ENCODE assay signal across 13 cellular contexts in genomic region chr2:160292225-160292624, GRCh38.
DNase-seq lines count a peak whose midpoint lies in the region; ATAC-seq and TF ChIP-seq lines count a peak whose summit lies in the region.
"Had no signal": no experiment of that assay in that cellular context is flagged by ENCODE, and none has a peak within 500 bp of the region (broad histone marks: within the 10 kb centered on the region; RNA-seq: fewer than 3 reads in every experiment).

No MANE protein-coding gene starts in this region.

- H4K20me1 ChIP-seq in PC-3 (ENCODE audit: low read length): no peaks in the 10 kb centered on the region

- ATAC-seq in PC-3 (peak; percentile 35; the same call in 1 of the 2 replicates), GM21717 (IDR thresholded peaks at IDR 0.05; ENCODE audit: unreplicated experiment) (no peak), HG03095 (IDR thresholded peaks at IDR 0.05; ENCODE audit: unreplicated experiment) (no peak), GM19463 (IDR thresholded peaks at IDR 0.05; ENCODE audit: unreplicated experiment) (no peak)

- TF ChIP-seq CTCF in PC-3 (conservative IDR thresholded peaks at IDR 0.05; ENCODE audit: low read depth, low read length) (peak; percentile 44; the same call in 1 of the 2 replicates), fibroblast of mammary gland (conservative IDR thresholded peaks at IDR 0.05; ENCODE audit: control insufficient read depth, insufficient read depth, low read depth, low read length) (peak; percentile 28), osteocyte (IDR thresholded peaks at IDR 0.05) (no peak)

- H3K79me2 ChIP-seq in PC-3 (ENCODE audit: low read length): no peaks in the 10 kb centered on the region

- intact Hi-C loops in PC-3 (cut with micrococcal nuclease): no loop called here

- H3K4me3 ChIP-seq in PC-3 (ENCODE audit: low read length) (no peak overlapping the region), fibroblast of mammary gland (ENCODE audit: control insufficient read depth, low read depth, low read length) (no peak overlapping the region)

- no peaks in the 10 kb centered on the region for H3K27me3 ChIP-seq in PC-3 (ENCODE audit: low read length)
- H3K27me3 ChIP-seq: neutrophil had no signal

- H3F3A ChIP-seq in PC-3 (ENCODE audit: low read length, unreplicated experiment): no peaks in the 10 kb centered on the region

- no peaks in the 10 kb centered on the region for H3K27me3 Mint-ChIP-seq in osteocyte (ENCODE audit: unreplicated experiment)

- POLR2A ChIA-PET in PC-3 (lab: Charles Lee; ENCODE audit: unreplicated experiment): no interaction called here

- H3K9me3 Mint-ChIP-seq in osteocyte (ENCODE audit: unreplicated experiment): no peaks in the 10 kb centered on the region

- no peak overlapping the region for H3K4me3 Mint-ChIP-seq in osteocyte (ENCODE audit: unreplicated experiment)

- peaks cover 24% of the 10 kb centered on the region for H3K4me1 ChIP-seq in PC-3 (ENCODE audit: insufficient read depth, low read length)

- peaks cover 86% of the 10 kb centered on the region for H3K4me1 Mint-ChIP-seq in osteocyte (ENCODE audit: unreplicated experiment)

- no peak overlapping the region for H3K9ac ChIP-seq in PC-3 (ENCODE audit: low read length)

- CTCF ChIA-PET in PC-3 (lab: Charles Lee): interaction anchor here (0.7 kb wide), 1 partner anchor 677 kb away, joined by 4 read pairs; no protein-coding TSS in a partner anchor

- peaks cover 28% of the 10 kb centered on the region for H3K36me3 ChIP-seq in PC-3 (ENCODE audit: low read depth, low read length)

- H3K27ac Mint-ChIP-seq in osteocyte (ENCODE audit: unreplicated experiment): peak overlapping the region; percentile 91

- H3K27ac ChIP-seq in PC-3 (ENCODE audit: low read length): no peak overlapping the region

- H3K9me2 ChIP-seq in PC-3 (replicated peaks; ENCODE audit: low read length): no peaks in the 10 kb centered on the region

- DNase-seq in ELR (ENCODE audit: low read depth) (peak; percentile 50), PC-3 (peak; percentile 26), fibroblast of mammary gland (ENCODE audit: low read depth) (peak; percentile 55), osteocyte (ENCODE audit: extremely low spot score, unreplicated experiment) (no peak), SKM-1 treated with dmso at 0.1 percent for 144 hours (lab: John Stamatoyannopoulos, UW; ENCODE audit: unreplicated experiment) (no peak)
- DNase-seq: activated T-cell treated with anti-CD3 and anti-CD28 coated beads, Interleukin-2, amount 50 U/mL, for 48 hours; DMS153; NCI-H1436; stimulated activated CD4-positive, alpha-beta T cell treated with anti-CD3 and anti-CD28 coated beads, Interleukin-2, amount 100 ng/mL, for 48 hours had no signal

- no peak overlapping the region for H2AFZ ChIP-seq in PC-3 (ENCODE audit: low read length)

- no peak overlapping the region for H3K4me2 ChIP-seq in PC-3 (ENCODE audit: low read length)

- H3K9me3 ChIP-seq in PC-3 (ENCODE audit: low read length): no peaks in the 10 kb centered on the region
- H3K9me3 ChIP-seq: neutrophil had no signal

- H3K36me3 Mint-ChIP-seq in osteocyte (ENCODE audit: unreplicated experiment): peaks cover 72% of the 10 kb centered on the region

- no TSS peak for BruUV-seq in PC-3 (replicated peaks; lab: Mats Ljungman, UMichigan)

Comparison
In these comparisons a context has a peak if more than half of its experiments do, and no peak if none do; other contexts are left out.
1. DNase-seq: peak in ELR (single experiment), PC-3 (single experiment) and fibroblast of mammary gland (single experiment); none in osteocyte (single experiment) and SKM-1 treated with dmso at 0.1 percent for 144 hours (single experiment).